8 cellular contexts compared by ENCODE assay signal in the genomic region with DNA sequence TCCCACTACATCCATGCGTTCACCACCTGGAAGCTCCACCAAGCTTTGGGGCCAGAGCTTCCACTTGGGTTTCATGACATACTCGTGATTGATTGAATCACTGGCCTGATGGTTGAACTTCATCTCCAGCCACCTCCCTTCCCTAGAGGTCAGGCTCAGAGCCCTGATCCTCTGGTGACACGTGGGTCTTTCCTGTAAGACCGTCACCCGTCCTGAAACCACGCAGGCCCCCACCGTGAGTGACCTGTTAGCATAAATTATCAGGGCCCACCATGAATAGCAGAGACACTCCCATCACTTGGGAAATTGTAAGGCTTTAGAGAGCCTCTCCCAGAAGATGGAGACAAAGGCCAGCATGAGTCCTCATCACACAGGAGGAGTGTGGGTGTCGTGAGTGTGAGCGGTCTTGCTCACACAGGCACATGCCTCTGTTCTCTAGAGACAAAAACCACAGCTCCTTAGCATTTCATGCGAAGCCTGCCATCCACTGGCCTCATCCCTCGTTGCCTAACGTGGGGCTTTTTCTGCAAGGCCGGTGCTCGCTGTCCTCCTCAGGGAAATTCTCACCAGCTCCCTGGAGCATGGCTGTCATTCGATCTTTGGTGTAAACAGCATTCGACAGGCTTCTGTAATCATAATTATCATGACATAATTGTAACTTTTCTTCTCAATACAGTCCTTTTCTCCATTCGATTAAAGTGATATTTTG.
A peak's percentile ranks its signal among the peaks of the same experiment; 100 is the strongest.
DNase-seq lines count a peak whose midpoint lies in the region; ATAC-seq, FAIRE-seq and TF ChIP-seq lines count a peak whose summit lies in the region.

No MANE protein-coding gene starts in this region.

- POLR2A ChIA-PET in A673 (lab: Charles Lee; ENCODE audit: low non-redundant PET) (no interaction called here), GM12878 (lab: Charles Lee) (interaction anchor here (0.6 to 5.0 kb wide), 32 partner anchors 9 to 363 kb away, joined by 3 to 39 read pairs (median 5); a partner anchor contains a TSS)

- peak overlapping the region; percentile 39 for H3K4me2 ChIP-seq in GM12878 (ENCODE audit: control insufficient read depth, insufficient read depth)

- H3K4me3 ChIP-seq in A673 (ENCODE audit: low read depth, low read length, poor library complexity, severe bottlenecking) (no peak overlapping the region), GM12878 (no peak overlapping the region)

- intact Hi-C loops in A673 (cut with micrococcal nuclease; ENCODE audit: unreplicated experiment): no loop called here
- intact Hi-C loops in GM12878 (cut with micrococcal nuclease; ENCODE audit: unreplicated experiment): loop anchor here (1.0 to 10.0 kb wide), 5 partner anchors 38 to 365 kb away; no protein-coding TSS in a partner anchor

- CTCF ChIA-PET in A673 (lab: Charles Lee): no interaction called here
- CTCF ChIA-PET in GM12878 (lab: Yijun Ruan, JAX): interaction anchor here (0.6 to 13.3 kb wide), 42 partner anchors 10 to 1259 kb away, joined by 3 to 460 read pairs (median 7); a partner anchor contains a TSS

- SMC1A ChIA-PET in GM12878 (lab: Charles Lee; ENCODE audit: uncharacterized antibody, unreplicated experiment): interaction anchor here (0.7 to 24.5 kb wide), 49 partner anchors 9 to 493 kb away, joined by 3 to 748 read pairs (median 6); a partner anchor contains a TSS

- H3K27me3 ChIP-seq in A673 (replicated peaks; ENCODE audit: insufficient read depth, low read depth, low read length, poor library complexity) (no peaks in the 10 kb centered on the region), GM12878 (replicated peaks in 1 of 2; ENCODE audit: control insufficient read depth in 2 of 2, insufficient read depth in 2 of 2, low read length in 1 of 2) (no peaks in the 10 kb centered on the region)

- WGBS in GM12878 (ENCODE audit: insufficient coverage, insufficient replicate concordance, low lambda C conversion rate, missing lambda C conversion rate): 20% methylated on average over 17 of the region's 17 CpGs

- TF ChIP-seq CTCF in A673 (conservative IDR thresholded peaks at IDR 0.05; ENCODE audit: low read depth, low read length): 0 out of 2 replicates have a peak, but pooled peaks have one; percentile 22
- TF ChIP-seq CTCF in GM12878 (IDR thresholded peaks at IDR 0.05 in 2 of 3, conservative IDR thresholded peaks at IDR 0.05 in 1 of 3; ENCODE audit: control insufficient read depth in 2 of 3, extremely low read depth in 1 of 3, insufficient read depth in 1 of 3, low read depth in 3 of 3, low read length in 3 of 3): peak; percentile 32 to 73 (median 60); a peak in 5 of 6 replicates

- TF ChIP-seq RAD21 in GM12878 (IDR thresholded peaks at IDR 0.05; ENCODE audit: insufficient read depth, low read depth, low read length): peak; percentile 88

- no peak for DNase-seq in A673 (ENCODE audit: low spot score)
- DNase-seq in GM12878 (ENCODE audit: low read depth, low spot score): peak; percentile 95
- no peak for DNase-seq in 8988T
- no peak for DNase-seq in LoVo (ENCODE audit: low spot score)
- no peak for DNase-seq in HCEC 1CT

- BruUV-seq in A673 (replicated peaks; lab: Mats Ljungman, UMichigan) (no TSS peak), GM12878 (replicated peaks; lab: Mats Ljungman, UMichigan) (no TSS peak)

- peak; percentile 50; the same call in 1 of the 2 replicates for TF ChIP-seq POLR2A in GM12878 (IDR thresholded peaks at IDR 0.05; ENCODE audit: low read depth, low read length)

- H3K27ac ChIP-seq in A673 (ENCODE audit: low read depth, low read length, poor library complexity, severe bottlenecking) (no peak overlapping the region), GM12878 (ENCODE audit: control insufficient read depth, insufficient read depth) (peak overlapping the region; percentile 94)

- peak in 1 of 2 experiments; percentile 75; a peak in 2 of 4 replicates for TF ChIP-seq EP300 in GM12878 (IDR thresholded peaks at IDR 0.05; ENCODE audit: borderline replicate concordance in 1 of 2, control insufficient read depth in 1 of 2, low read depth in 2 of 2, low read length in 2 of 2)

- H3K36me3 ChIP-seq in A673 (ENCODE audit: insufficient read depth, low read length, poor library complexity, severe bottlenecking): no peaks in the 10 kb centered on the region
- H3K36me3 ChIP-seq in GM12878 (ENCODE audit: control insufficient read depth in 2 of 2, insufficient read depth in 2 of 2, low read length in 1 of 2): no peaks in the 10 kb centered on the region

- in situ Hi-C loops in GM12878 (cut with MboI): no loop called here

- peak overlapping the region; percentile 72 for H3K9ac ChIP-seq in GM12878 (ENCODE audit: control insufficient read depth, insufficient read depth, low read length)

- H2AFZ ChIP-seq in GM12878 (ENCODE audit: control insufficient read depth, low read depth, low read length): peak overlapping the region; percentile 21; the same call in 1 of the 2 replicates

- RAD21 ChIA-PET in GM12878 (lab: Charles Lee; ENCODE audit: unreplicated experiment): interaction anchor here (0.6 to 15.0 kb wide), 41 partner anchors 8 to 1209 kb away, joined by 3 to 519 read pairs (median 10); a partner anchor contains a TSS

- H3K9me3 ChIP-seq in A673 (ENCODE audit: low read depth, low read length, poor library complexity, severe bottlenecking): no peaks in the 10 kb centered on the region
- H3K9me3 ChIP-seq in GM12878 (replicated peaks; ENCODE audit: control insufficient read depth, insufficient read depth, low read length): no peaks in the 10 kb centered on the region

- H4K20me1 ChIP-seq in GM12878 (ENCODE audit: control insufficient read depth, insufficient read depth): no peaks in the 10 kb centered on the region

- peak; percentile 71 for FAIRE-seq in GM12878 (lab: Jason Lieb, UNC)

- H3K4me1 ChIP-seq in A673 (ENCODE audit: insufficient read depth, low read length, poor library complexity, severe bottlenecking) (no peaks in the 10 kb centered on the region), GM12878 (ENCODE audit: control insufficient read depth, insufficient read depth, low read length) (peaks cover 96% of the 10 kb centered on the region)

- ATAC-seq in GM18517 (IDR thresholded peaks at IDR 0.05; ENCODE audit: unreplicated experiment) (peak; percentile 21), HG02943 (IDR thresholded peaks at IDR 0.05; ENCODE audit: low read depth, unreplicated experiment) (peak; percentile 20), GM12878 (peak; percentile 36), HG03469 (IDR thresholded peaks at IDR 0.05; ENCODE audit: unreplicated experiment) (no peak)

- H3K79me2 ChIP-seq in GM12878 (ENCODE audit: control insufficient read depth, insufficient read depth, low read length): peaks cover 28% of the 10 kb centered on the region

TF ChIP-seq in GM12878, 131 proteins besides CTCF, POLR2A, EP300 and RAD21 (continues in another document):
- no peak for TF ChIP-seq CBX5 (IDR thresholded peaks at IDR 0.05; ENCODE audit: low read depth)
- TF ChIP-seq NRF1 (conservative IDR thresholded peaks at IDR 0.05; ENCODE audit: low read depth, low read length): no peak
- peak; percentile 93 for TF ChIP-seq PAX5 (IDR thresholded peaks at IDR 0.05; ENCODE audit: borderline replicate concordance, low read depth, low read length)
- peak; percentile 70; the same call in 1 of the 2 replicates for TF ChIP-seq CHD1 (IDR thresholded peaks at IDR 0.05; ENCODE audit: low read depth, low read length)
- TF ChIP-seq ZNF207 (IDR thresholded peaks at IDR 0.05; ENCODE audit: borderline replicate concordance): peak; percentile 97; the same call in 1 of the 2 replicates
- TF ChIP-seq SMARCA5 (IDR thresholded peaks at IDR 0.05): peak; percentile 17
- peak; percentile 13; the same call in 1 of the 2 replicates for TF ChIP-seq IKZF1 (conservative IDR thresholded peaks at IDR 0.05)
- TF ChIP-seq, protein P1, sequence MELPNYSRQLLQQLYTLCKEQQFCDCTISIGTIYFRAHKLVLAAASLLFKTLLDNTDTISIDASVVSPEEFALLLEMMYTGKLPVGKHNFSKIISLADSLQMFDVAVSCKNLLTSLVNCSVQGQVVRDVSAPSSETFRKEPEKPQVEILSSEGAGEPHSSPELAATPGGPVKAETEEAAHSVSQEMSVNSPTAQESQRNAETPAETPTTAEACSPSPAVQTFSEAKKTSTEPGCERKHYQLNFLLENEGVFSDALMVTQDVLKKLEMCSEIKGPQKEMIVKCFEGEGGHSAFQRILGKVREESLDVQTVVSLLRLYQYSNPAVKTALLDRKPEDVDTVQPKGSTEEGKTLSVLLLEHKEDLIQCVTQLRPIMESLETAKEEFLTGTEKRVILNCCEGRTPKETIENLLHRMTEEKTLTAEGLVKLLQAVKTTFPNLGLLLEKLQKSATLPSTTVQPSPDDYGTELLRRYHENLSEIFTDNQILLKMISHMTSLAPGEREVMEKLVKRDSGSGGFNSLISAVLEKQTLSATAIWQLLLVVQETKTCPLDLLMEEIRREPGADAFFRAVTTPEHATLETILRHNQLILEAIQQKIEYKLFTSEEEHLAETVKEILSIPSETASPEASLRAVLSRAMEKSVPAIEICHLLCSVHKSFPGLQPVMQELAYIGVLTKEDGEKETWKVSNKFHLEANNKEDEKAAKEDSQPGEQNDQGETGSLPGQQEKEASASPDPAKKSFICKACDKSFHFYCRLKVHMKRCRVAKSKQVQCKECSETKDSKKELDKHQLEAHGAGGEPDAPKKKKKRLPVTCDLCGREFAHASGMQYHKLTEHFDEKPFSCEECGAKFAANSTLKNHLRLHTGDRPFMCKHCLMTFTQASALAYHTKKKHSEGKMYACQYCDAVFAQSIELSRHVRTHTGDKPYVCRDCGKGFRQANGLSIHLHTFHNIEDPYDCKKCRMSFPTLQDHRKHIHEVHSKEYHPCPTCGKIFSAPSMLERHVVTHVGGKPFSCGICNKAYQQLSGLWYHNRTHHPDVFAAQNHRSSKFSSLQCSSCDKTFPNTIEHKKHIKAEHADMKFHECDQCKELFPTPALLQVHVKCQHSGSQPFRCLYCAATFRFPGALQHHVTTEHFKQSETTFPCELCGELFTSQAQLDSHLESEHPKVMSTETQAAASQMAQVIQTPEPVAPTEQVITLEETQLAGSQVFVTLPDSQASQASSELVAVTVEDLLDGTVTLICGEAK (IDR thresholded peaks at IDR 0.05; ENCODE audit: borderline replicate concordance): no peak
- TF ChIP-seq FOXM1 (IDR thresholded peaks at IDR 0.05; ENCODE audit: low read depth, low read length): no peak
- TF ChIP-seq, protein P2, sequence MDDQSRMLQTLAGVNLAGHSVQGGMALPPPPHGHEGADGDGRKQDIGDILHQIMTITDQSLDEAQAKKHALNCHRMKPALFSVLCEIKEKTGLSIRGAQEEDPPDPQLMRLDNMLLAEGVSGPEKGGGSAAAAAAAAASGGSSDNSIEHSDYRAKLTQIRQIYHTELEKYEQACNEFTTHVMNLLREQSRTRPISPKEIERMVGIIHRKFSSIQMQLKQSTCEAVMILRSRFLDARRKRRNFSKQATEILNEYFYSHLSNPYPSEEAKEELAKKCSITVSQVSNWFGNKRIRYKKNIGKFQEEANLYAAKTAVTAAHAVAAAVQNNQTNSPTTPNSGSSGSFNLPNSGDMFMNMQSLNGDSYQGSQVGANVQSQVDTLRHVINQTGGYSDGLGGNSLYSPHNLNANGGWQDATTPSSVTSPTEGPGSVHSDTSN (IDR thresholded peaks at IDR 0.05; ENCODE audit: insufficient replicate concordance, low read depth, low read length): peak; percentile 40
- TF ChIP-seq MTA3 (IDR thresholded peaks at IDR 0.05; ENCODE audit: borderline replicate concordance, low read length): no peak
- peak; percentile 83 for TF ChIP-seq BCL11A (IDR thresholded peaks at IDR 0.05; ENCODE audit: low read depth, low read length)
